Comparison of ENCODE assay signal across 17 cellular contexts in the genomic region with DNA sequence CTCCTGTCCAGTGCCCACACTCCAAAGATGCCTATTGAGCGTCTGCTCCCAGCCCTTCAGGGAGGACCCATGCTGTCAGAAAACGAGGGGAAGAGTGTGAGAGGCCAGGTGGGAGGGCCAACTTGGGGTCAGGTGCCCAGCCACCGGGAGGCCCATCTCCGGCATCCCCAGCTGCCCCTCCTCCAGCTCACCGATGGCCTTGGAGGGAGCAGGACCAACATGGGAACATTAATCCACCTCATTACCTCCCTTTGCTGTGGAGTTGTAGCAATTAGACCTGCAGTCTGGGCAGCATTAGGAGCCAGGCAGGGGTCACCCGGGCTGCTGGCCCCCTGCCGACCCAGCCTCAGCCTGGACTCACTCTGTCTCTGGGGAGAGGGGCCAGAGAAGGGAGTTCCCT. TPM values are rescaled to one million over a fixed set of nuclear protein-coding genes. Genes with fewer than 3 reads are reported as not detected.
A peak's percentile ranks its signal among the peaks of the same experiment; 100 is the strongest.
DNase-seq lines count a peak whose midpoint lies in the region; ATAC-seq and TF ChIP-seq lines count a peak whose summit lies in the region.
"Had no signal": no experiment of that assay in that cellular context is flagged by ENCODE, and none has a peak within 500 bp of the region (broad histone marks: within the 10 kb centered on the region; RNA-seq: fewer than 3 reads in every experiment).

No MANE protein-coding gene starts in this region.

- TF ChIP-seq CTCF in RWPE2 (IDR thresholded peaks at IDR 0.05; ENCODE audit: poor library complexity, severe bottlenecking) = no peak
- no peak for TF ChIP-seq CTCF in neural progenitor cell (IDR thresholded peaks at IDR 0.05)

- H3K79me2 ChIP-seq in neural progenitor cell (ENCODE audit: low read depth) = no peaks in the 10 kb centered on the region

- no peaks in the 10 kb centered on the region for H3K9me3 Mint-ChIP-seq in neural progenitor cell

- H3K4me1 Mint-ChIP-seq in neural progenitor cell = peaks cover 37% of the 10 kb centered on the region
- H3K4me1 Mint-ChIP-seq: CD4-positive, alpha-beta memory T cell; IgD-negative memory B cell had no signal

- intact Hi-C loops in Right ventricle myocardium superior (cut with DNase I) (no loop called here), left cardiac atrium (cut with DNase I) (no loop called here)

- H3K9ac ChIP-seq in neural progenitor cell = no peak overlapping the region
- H3K9ac ChIP-seq: BLaER1 treated with 17β-estradiol and CSF1 and Interleukin-3, amounts not matched to agents 10 nM and 100 nM; GM23248 had no signal

- peak; percentile 22 for DNase-seq in Right ventricle myocardium superior
- DNase-seq in left cardiac atrium = no peak
- peak; percentile 67 for DNase-seq in RWPE2 (ENCODE audit: low spot score)
- DNase-seq in neural progenitor cell (ENCODE audit: low spot score) = no peak
- no peak for DNase-seq in NCI-H1417 treated with DMSO at 0.1 percent for 48 hours (lab: John Stamatoyannopoulos, UW)
- no peak for DNase-seq in amniotic stem cell (lab: John Stamatoyannopoulos, UW)
- DNase-seq: 8988T, AML-193, COR-L47, DMS153, DMS79 treated with DMSO at 0.1 percent for 48 hours, EL, GM23248 had no signal

- H3K36me3 ChIP-seq in RWPE2 (ENCODE audit: low read depth) = no peaks in the 10 kb centered on the region
- H3K36me3 ChIP-seq in neural progenitor cell = no peaks in the 10 kb centered on the region
- H3K36me3 ChIP-seq: BLaER1 treated with 17β-estradiol and CSF1 and Interleukin-3, amounts not matched to agents 10 nM and 100 nM had no signal

- peak overlapping the region; percentile 31 for H3K4me2 ChIP-seq in neural progenitor cell
- H3K4me2 ChIP-seq: BLaER1 treated with 17β-estradiol and CSF1 and Interleukin-3, amounts not matched to agents 10 nM and 100 nM had no signal

- H3K36me3 Mint-ChIP-seq in neural progenitor cell = no peaks in the 10 kb centered on the region
- H3K36me3 Mint-ChIP-seq: CD4-positive, alpha-beta memory T cell; IgD-negative memory B cell had no signal

- H3K4me3 ChIP-seq in RWPE2 (ENCODE audit: severe bottlenecking) (no peak overlapping the region), neural progenitor cell (no peak overlapping the region)
- H3K4me3 ChIP-seq: BLaER1 treated with 17β-estradiol and CSF1 and Interleukin-3, amounts not matched to agents 10 nM and 100 nM; GM23248 had no signal

- H3K27me3 ChIP-seq in RWPE2 (ENCODE audit: insufficient read depth, poor library complexity, severe bottlenecking) (peaks cover 6% of the 10 kb centered on the region), neural progenitor cell (no peaks in the 10 kb centered on the region)
- H3K27me3 ChIP-seq: BLaER1 treated with 17β-estradiol and CSF1 and Interleukin-3, amounts not matched to agents 10 nM and 100 nM had no signal

- H3K27ac ChIP-seq in RWPE2 (ENCODE audit: poor library complexity, severe bottlenecking) (no peak overlapping the region), neural progenitor cell (no peak overlapping the region)
- H3K27ac ChIP-seq: BLaER1 treated with 17β-estradiol and CSF1 and Interleukin-3, amounts not matched to agents 10 nM and 100 nM; GM23248 had no signal

- ATAC-seq in Right ventricle myocardium superior (ENCODE audit: poor library complexity) = no peak
- ATAC-seq in left cardiac atrium = no peak
- no peak for ATAC-seq in RWPE2 (ENCODE audit: low read depth)
- ATAC-seq in HG03135 (IDR thresholded peaks at IDR 0.05; ENCODE audit: unreplicated experiment) = no peak

- peaks cover 4% of the 10 kb centered on the region for H4K20me1 ChIP-seq in neural progenitor cell (ENCODE audit: low read depth)

- H3K4me3 Mint-ChIP-seq in neural progenitor cell = no peak overlapping the region
- H3K4me3 Mint-ChIP-seq: CD4-positive, alpha-beta memory T cell; IgD-negative memory B cell had no signal

- peaks cover 8% of the 10 kb centered on the region for H3K27me3 Mint-ChIP-seq in neural progenitor cell (ENCODE audit: insufficient read depth, low read depth)

- no peaks in the 10 kb centered on the region for H3F3A ChIP-seq in neural progenitor cell (ENCODE audit: low read depth)

- H3K27ac Mint-ChIP-seq in neural progenitor cell = no peak overlapping the region
- H3K27ac Mint-ChIP-seq: CD4-positive, alpha-beta memory T cell; IgD-negative memory B cell had no signal

- H2AFZ ChIP-seq in neural progenitor cell (replicated peaks) = no peak overlapping the region
- H2AFZ ChIP-seq: GM23248 had no signal

- H3K9me3 ChIP-seq in RWPE2 (ENCODE audit: severe bottlenecking) (peaks cover 9% of the 10 kb centered on the region), neural progenitor cell (ENCODE audit: low read depth) (no peaks in the 10 kb centered on the region)

- H3K4me1 ChIP-seq in RWPE2 (ENCODE audit: insufficient read depth, poor library complexity, severe bottlenecking) (peaks cover 6% of the 10 kb centered on the region), neural progenitor cell (peaks cover 10% of the 10 kb centered on the region)

RNA-seq across cellular contexts. Expression of gene DLGAP4, which starts 25.0 kb away (rescaled TPM):
- total RNA-seq in Right ventricle myocardium superior (40.9 TPM), left cardiac atrium (10 to 100 TPM; 45.8 to 64.3 TPM), neural progenitor cell (ENCODE audit: low replicate concordance) (21.7 and 74.5 TPM in 2 replicates)

Comparison
In these comparisons a context has a peak if more than half of its experiments do, and no peak if none do; other contexts are left out.
1. DNase-seq: peak in Right ventricle myocardium superior (single experiment) and RWPE2 (single experiment); none in left cardiac atrium (single experiment), neural progenitor cell (single experiment), NCI-H1417 treated with DMSO at 0.1 percent for 48 hours (single experiment) and amniotic stem cell (single experiment).